1 cellular context compared by ENCODE assay signal in genomic region chr4:139295317-139296299, GRCh38.
TF ChIP-seq lines count a peak whose summit lies in the region.

No MANE protein-coding gene starts in this region.

TF ChIP-seq in HepG2, 621 proteins besides CTCF, POLR2A, EP300 and RAD21 (continued from another document and continues in another):
- peak; percentile 84; the same call in 1 of the 2 replicates for TF ChIP-seq ARID4A (CRISPR knock-in tag; IDR thresholded peaks at IDR 0.05; ENCODE audit: borderline replicate concordance)
- peak; percentile 81 for TF ChIP-seq ZKSCAN8 (CRISPR knock-in tag; IDR thresholded peaks at IDR 0.05; ENCODE audit: borderline replicate concordance)
- TF ChIP-seq PAWR (CRISPR knock-in tag; IDR thresholded peaks at IDR 0.05; ENCODE audit: borderline replicate concordance), result 0 out of 2 replicates have a peak, but pooled peaks have one; percentile 32
- no peak for TF ChIP-seq ZNF597 (CRISPR knock-in tag; IDR thresholded peaks at IDR 0.05)
- no peak for TF ChIP-seq MAF1 (CRISPR knock-in tag; IDR thresholded peaks at IDR 0.05; ENCODE audit: borderline replicate concordance)
- TF ChIP-seq ZEB1 (IDR thresholded peaks at IDR 0.05; ENCODE audit: insufficient replicate concordance, low read depth), result no peak
- no peak for TF ChIP-seq MLLT10 (CRISPR knock-in tag; IDR thresholded peaks at IDR 0.05)
- TF ChIP-seq PRDM15 (CRISPR knock-in tag; IDR thresholded peaks at IDR 0.05), result no peak
- peak; percentile 71; the same call in 1 of the 2 replicates for TF ChIP-seq AFF4 (CRISPR knock-in tag; IDR thresholded peaks at IDR 0.05)
- TF ChIP-seq, protein P1, sequence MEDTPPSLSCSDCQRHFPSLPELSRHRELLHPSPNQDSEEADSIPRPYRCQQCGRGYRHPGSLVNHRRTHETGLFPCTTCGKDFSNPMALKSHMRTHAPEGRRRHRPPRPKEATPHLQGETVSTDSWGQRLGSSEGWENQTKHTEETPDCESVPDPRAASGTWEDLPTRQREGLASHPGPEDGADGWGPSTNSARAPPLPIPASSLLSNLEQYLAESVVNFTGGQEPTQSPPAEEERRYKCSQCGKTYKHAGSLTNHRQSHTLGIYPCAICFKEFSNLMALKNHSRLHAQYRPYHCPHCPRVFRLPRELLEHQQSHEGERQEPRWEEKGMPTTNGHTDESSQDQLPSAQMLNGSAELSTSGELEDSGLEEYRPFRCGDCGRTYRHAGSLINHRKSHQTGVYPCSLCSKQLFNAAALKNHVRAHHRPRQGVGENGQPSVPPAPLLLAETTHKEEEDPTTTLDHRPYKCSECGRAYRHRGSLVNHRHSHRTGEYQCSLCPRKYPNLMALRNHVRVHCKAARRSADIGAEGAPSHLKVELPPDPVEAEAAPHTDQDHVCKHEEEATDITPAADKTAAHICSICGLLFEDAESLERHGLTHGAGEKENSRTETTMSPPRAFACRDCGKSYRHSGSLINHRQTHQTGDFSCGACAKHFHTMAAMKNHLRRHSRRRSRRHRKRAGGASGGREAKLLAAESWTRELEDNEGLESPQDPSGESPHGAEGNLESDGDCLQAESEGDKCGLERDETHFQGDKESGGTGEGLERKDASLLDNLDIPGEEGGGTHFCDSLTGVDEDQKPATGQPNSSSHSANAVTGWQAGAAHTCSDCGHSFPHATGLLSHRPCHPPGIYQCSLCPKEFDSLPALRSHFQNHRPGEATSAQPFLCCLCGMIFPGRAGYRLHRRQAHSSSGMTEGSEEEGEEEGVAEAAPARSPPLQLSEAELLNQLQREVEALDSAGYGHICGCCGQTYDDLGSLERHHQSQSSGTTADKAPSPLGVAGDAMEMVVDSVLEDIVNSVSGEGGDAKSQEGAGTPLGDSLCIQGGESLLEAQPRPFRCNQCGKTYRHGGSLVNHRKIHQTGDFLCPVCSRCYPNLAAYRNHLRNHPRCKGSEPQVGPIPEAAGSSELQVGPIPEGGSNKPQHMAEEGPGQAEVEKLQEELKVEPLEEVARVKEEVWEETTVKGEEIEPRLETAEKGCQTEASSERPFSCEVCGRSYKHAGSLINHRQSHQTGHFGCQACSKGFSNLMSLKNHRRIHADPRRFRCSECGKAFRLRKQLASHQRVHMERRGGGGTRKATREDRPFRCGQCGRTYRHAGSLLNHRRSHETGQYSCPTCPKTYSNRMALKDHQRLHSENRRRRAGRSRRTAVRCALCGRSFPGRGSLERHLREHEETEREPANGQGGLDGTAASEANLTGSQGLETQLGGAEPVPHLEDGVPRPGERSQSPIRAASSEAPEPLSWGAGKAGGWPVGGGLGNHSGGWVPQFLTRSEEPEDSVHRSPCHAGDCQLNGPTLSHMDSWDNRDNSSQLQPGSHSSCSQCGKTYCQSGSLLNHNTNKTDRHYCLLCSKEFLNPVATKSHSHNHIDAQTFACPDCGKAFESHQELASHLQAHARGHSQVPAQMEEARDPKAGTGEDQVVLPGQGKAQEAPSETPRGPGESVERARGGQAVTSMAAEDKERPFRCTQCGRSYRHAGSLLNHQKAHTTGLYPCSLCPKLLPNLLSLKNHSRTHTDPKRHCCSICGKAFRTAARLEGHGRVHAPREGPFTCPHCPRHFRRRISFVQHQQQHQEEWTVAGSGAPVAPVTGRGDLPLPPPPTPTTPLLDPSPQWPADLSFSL (CRISPR knock-in tag; IDR thresholded peaks at IDR 0.05), result no peak
- TF ChIP-seq ZBTB7B (CRISPR knock-in tag; IDR thresholded peaks at IDR 0.05), result peak; percentile 82
- no peak for TF ChIP-seq DMTF1 (CRISPR knock-in tag; IDR thresholded peaks at IDR 0.05)
- TF ChIP-seq, protein P2, sequence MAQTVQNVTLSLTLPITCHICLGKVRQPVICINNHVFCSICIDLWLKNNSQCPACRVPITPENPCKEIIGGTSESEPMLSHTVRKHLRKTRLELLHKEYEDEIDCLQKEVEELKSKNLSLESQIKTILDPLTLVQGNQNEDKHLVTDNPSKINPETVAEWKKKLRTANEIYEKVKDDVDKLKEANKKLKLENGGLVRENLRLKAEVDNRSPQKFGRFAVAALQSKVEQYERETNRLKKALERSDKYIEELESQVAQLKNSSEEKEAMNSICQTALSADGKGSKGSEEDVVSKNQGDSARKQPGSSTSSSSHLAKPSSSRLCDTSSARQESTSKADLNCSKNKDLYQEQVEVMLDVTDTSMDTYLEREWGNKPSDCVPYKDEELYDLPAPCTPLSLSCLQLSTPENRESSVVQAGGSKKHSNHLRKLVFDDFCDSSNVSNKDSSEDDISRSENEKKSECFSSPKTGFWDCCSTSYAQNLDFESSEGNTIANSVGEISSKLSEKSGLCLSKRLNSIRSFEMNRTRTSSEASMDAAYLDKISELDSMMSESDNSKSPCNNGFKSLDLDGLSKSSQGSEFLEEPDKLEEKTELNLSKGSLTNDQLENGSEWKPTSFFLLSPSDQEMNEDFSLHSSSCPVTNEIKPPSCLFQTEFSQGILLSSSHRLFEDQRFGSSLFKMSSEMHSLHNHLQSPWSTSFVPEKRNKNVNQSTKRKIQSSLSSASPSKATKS (CRISPR knock-in tag; IDR thresholded peaks at IDR 0.05), result no peak
- peak; percentile 92 for TF ChIP-seq HOXA3 (CRISPR knock-in tag; IDR thresholded peaks at IDR 0.05)
- 0 out of 2 replicates have a peak, but pooled peaks have one; percentile 62 for TF ChIP-seq ZNF205 (CRISPR knock-in tag; IDR thresholded peaks at IDR 0.05)
- no peak; the same call in 1 of the 2 replicates for TF ChIP-seq ZNF34 (CRISPR knock-in tag; IDR thresholded peaks at IDR 0.05; ENCODE audit: borderline replicate concordance)
- TF ChIP-seq KDM5A (IDR thresholded peaks at IDR 0.05; ENCODE audit: borderline replicate concordance, low read length), result no peak
- TF ChIP-seq, protein P3, sequence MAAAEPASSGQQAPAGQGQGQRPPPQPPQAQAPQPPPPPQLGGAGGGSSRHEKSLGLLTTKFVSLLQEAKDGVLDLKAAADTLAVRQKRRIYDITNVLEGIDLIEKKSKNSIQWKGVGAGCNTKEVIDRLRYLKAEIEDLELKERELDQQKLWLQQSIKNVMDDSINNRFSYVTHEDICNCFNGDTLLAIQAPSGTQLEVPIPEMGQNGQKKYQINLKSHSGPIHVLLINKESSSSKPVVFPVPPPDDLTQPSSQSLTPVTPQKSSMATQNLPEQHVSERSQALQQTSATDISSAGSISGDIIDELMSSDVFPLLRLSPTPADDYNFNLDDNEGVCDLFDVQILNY (CRISPR knock-in tag; conservative IDR thresholded peaks at IDR 0.05), result no peak
- no peak for TF ChIP-seq RFX5 (IDR thresholded peaks at IDR 0.05; ENCODE audit: low read depth, low read length)
- peak; percentile 81 for TF ChIP-seq SAP130 (CRISPR knock-in tag; IDR thresholded peaks at IDR 0.05; ENCODE audit: low read depth)
- 0 out of 2 replicates have a peak, but pooled peaks have one; percentile 31 for TF ChIP-seq ZNF296 (CRISPR knock-in tag; conservative IDR thresholded peaks at IDR 0.05)
